In the genomic region with DNA sequence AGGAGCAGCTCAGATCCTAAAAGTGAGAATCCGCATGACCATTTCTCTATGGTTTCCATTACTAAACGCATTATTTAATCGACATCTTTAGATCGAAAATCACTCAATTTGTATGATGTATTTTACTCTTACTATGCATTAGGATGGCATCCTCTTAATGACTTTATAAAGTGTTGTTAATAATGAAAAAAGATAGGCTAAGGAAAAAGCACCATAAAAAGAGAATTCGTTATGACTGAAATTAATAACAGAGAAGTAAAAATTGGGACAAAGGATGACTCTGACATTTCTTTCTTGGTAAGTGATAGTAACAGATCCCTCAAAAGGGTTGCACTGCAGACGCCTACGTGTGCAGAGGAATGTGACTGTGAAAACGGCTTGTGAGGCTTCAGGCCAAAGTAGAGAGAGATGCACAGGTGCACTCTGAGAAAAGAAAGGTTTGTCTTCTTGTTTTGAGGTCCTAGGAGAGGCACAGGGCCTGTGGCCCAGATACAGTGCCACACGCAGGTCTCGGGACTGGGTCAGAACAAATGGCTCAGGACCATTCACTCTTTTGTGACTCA, we compare ENCODE assay signal across 7 cellular contexts.
"Had no signal": no experiment of that assay in that cellular context is flagged by ENCODE, and none has a peak within 500 bp of the region (broad histone marks: within the 10 kb centered on the region; RNA-seq: fewer than 3 reads in every experiment).

No MANE protein-coding gene starts in this region.

- FAIRE-seq: HepG2, HTR-8/SVneo had no signal

- DNase-seq: IMR-90, KBM-7, KG1 had no signal

- H3K9ac ChIP-seq: KMS-11 had no signal

- H3K4me2 ChIP-seq: KMS-11 had no signal

- H3K27ac ChIP-seq: HL-60, KMS-11 had no signal

- ATAC-seq: HepG2 had no signal
